In genomic region chr9:38047301-38048251, GRCh38 we compare ENCODE assay signal across 8 cellular contexts. TPM values are rescaled to one million over a fixed set of nuclear protein-coding genes. Genes with fewer than 3 reads are reported as not detected.
DNase-seq lines count a peak whose midpoint lies in the region; ATAC-seq and TF ChIP-seq lines count a peak whose summit lies in the region.

No MANE protein-coding gene starts in this region.

- DNase-seq in SKM-1 (lab: John Stamatoyannopoulos, UW; ENCODE audit: unreplicated experiment) (peak; percentile 4), SKM-1 treated with dmso at 0.1 percent for 144 hours (lab: John Stamatoyannopoulos, UW; ENCODE audit: unreplicated experiment) (no peak), PC-9 (peak; percentile 78 to 95), epithelial cell of prostate (ENCODE audit: low read depth, low spot score) (no peak), vagina (ENCODE audit: extremely low spot score in 2 of 2) (no peak)

- peaks cover 89% of the 10 kb centered on the region for H3K79me2 ChIP-seq in PC-9 (ENCODE audit: low read depth)

- peak overlapping the region; percentile 56 for H3K4me3 ChIP-seq in PC-9
- no peak overlapping the region for H3K4me3 ChIP-seq in mesodermal cell (ENCODE audit: extremely low read depth, insufficient read depth, low read length, poor library complexity, severe bottlenecking)
- no peak overlapping the region for H3K4me3 ChIP-seq in vagina

- H3K36me3 ChIP-seq in PC-9 (ENCODE audit: low read depth), result no peaks in the 10 kb centered on the region
- peaks cover 37% of the 10 kb centered on the region for H3K36me3 ChIP-seq in mesodermal cell (ENCODE audit: control insufficient read depth, insufficient read depth, low read length)
- no peaks in the 10 kb centered on the region for H3K36me3 ChIP-seq in vagina

- POLR2A ChIA-PET in PC-9 (lab: Charles Lee; ENCODE audit: unreplicated experiment), result interaction anchor here (0.6 to 1.4 kb wide), 6 partner anchors 10 to 42 kb away, joined by 3 to 12 read pairs (median 5); no protein-coding TSS in a partner anchor

- no peak for TF ChIP-seq CTCF in PC-9 (conservative IDR thresholded peaks at IDR 0.05)
- TF ChIP-seq CTCF in vagina (IDR thresholded peaks at IDR 0.05), result no peak

- CTCF ChIA-PET in PC-9 (lab: Charles Lee), result interaction anchor here (0.6 to 1.0 kb wide), 2 partner anchors 31 to 632 kb away, joined by 3 to 8 read pairs; no protein-coding TSS in a partner anchor

- no peak for TF ChIP-seq POLR2A in vagina (IDR thresholded peaks at IDR 0.05)

- no peaks in the 10 kb centered on the region for H3K9me2 ChIP-seq in PC-9 (ENCODE audit: insufficient read depth)

- peak overlapping the region; percentile 100 for H3K27ac ChIP-seq in PC-9
- peak overlapping the region; percentile 98 for H3K27ac ChIP-seq in epithelial cell of prostate
- H3K27ac ChIP-seq in mesodermal cell (ENCODE audit: low read depth, low read length, severe bottlenecking), result peak overlapping the region; percentile 99
- H3K27ac ChIP-seq in vagina, result peak overlapping the region; percentile 29

- H4K20me1 ChIP-seq in PC-9 (ENCODE audit: insufficient read depth), result no peaks in the 10 kb centered on the region

- H3K9me3 ChIP-seq in PC-9 (ENCODE audit: insufficient read depth, low read depth) (no peaks in the 10 kb centered on the region), mesodermal cell (ENCODE audit: control insufficient read depth, low read length) (no peaks in the 10 kb centered on the region), vagina (no peaks in the 10 kb centered on the region)

- 13 to 20% methylated on average over 8 to 11 of the region's 15 CpGs for WGBS in mesodermal cell (ENCODE audit: insufficient coverage in 2 of 2), 2 experiments

- BruUV-seq in PC-9 (replicated peaks; lab: Mats Ljungman, UMichigan), result TSS peak; percentile 93

- peak overlapping the region; percentile 97 for H3K4me2 ChIP-seq in PC-9

- peaks cover 62% of the 10 kb centered on the region for H3F3A ChIP-seq in PC-9 (ENCODE audit: insufficient read depth, low read depth)

- H3K27me3 ChIP-seq in PC-9 (ENCODE audit: insufficient read depth, low read depth), result no peaks in the 10 kb centered on the region
- H3K27me3 ChIP-seq in vagina, result no peaks in the 10 kb centered on the region

- ATAC-seq in GM19035 (IDR thresholded peaks at IDR 0.05; ENCODE audit: unreplicated experiment), result no peak
- no peak for ATAC-seq in HG02678 (IDR thresholded peaks at IDR 0.05; ENCODE audit: unreplicated experiment)

- H3K4me1 ChIP-seq in PC-9 (replicated peaks; ENCODE audit: insufficient read depth), result peaks cover 79% of the 10 kb centered on the region
- peaks cover 65% of the 10 kb centered on the region for H3K4me1 ChIP-seq in mesodermal cell (ENCODE audit: control insufficient read depth, insufficient read depth, low read length, poor library complexity, severe bottlenecking)
- H3K4me1 ChIP-seq in vagina, result peaks cover 49% of the 10 kb centered on the region

- H2AFZ ChIP-seq in PC-9, result no peak overlapping the region

- intact Hi-C loops in PC-9 (cut with micrococcal nuclease; ENCODE audit: unreplicated experiment) (loop anchor here (1.0 to 5.0 kb wide), 3 partner anchors 22 to 40 kb away; partner anchors contain the start of gene SHB), vagina (cut with DNase I) (no loop called here)

RNA-seq across cellular contexts. Expression of gene SHB, which starts 21.5 kb away (rescaled TPM):
- total RNA-seq in PC-9 (2021), result 22.7 and 23.8 TPM in 2 replicates
- polyA plus RNA-seq in mesodermal cell (2013, experiment 1 of 2), result 16.0 TPM
- polyA plus RNA-seq in mesodermal cell (2013, experiment 2 of 2), result 15.2 TPM
- 20.9 TPM for total RNA-seq in vagina

Comparison
In these comparisons a context has a peak if more than half of its experiments do, and no peak if none do; other contexts are left out.
1. DNase-seq: peak in SKM-1 (single experiment) and PC-9 (2 of 2); none in SKM-1 treated with dmso at 0.1 percent for 144 hours (single experiment), epithelial cell of prostate (single experiment) and vagina (0 of 2).
2. H3K27ac ChIP-seq: peak in every context shown above with its lines; median percentile 100 in PC-9; 99 in mesodermal cell; 98 in epithelial cell of prostate; 29 in vagina.